In genomic region chr2:219453691-219454131, GRCh38 we compare ENCODE assay signal across 9 cellular contexts. TPM values are rescaled to one million over a fixed set of nuclear protein-coding genes. Genes with fewer than 3 reads are reported as not detected.
DNase-seq lines count a peak whose midpoint lies in the region; FAIRE-seq and TF ChIP-seq lines count a peak whose summit lies in the region.
"Had no signal": no experiment of that assay in that cellular context is flagged by ENCODE, and none has a peak within 500 bp of the region (broad histone marks: within the 10 kb centered on the region; RNA-seq: fewer than 3 reads in every experiment).

No MANE protein-coding gene starts in this region.

- H3K27ac ChIP-seq in astrocyte (ENCODE audit: low read depth, low read length) (peak overlapping the region; percentile 83), keratinocyte (ENCODE audit: control insufficient read depth, insufficient read depth, low read length) (peak overlapping the region; percentile 85), transverse colon (peak overlapping the region; percentile 83 to 96 (median 85))

- WGBS in transverse colon (ENCODE audit: low coverage in 1 of 2), 2 donors, result 47% methylated on average over 4 of the region's 4 CpGs; no CpG with 5 or more reads in 1 of the 2 donors

- H2AFZ ChIP-seq in astrocyte (ENCODE audit: low read depth, low read length) (no peak overlapping the region), keratinocyte (ENCODE audit: control insufficient read depth, low read length) (no peak overlapping the region)

- TF ChIP-seq EP300 in transverse colon (IDR thresholded peaks at IDR 0.05; ENCODE audit: low read depth), result peak; percentile 46

- DNase-seq in HS-5 (ENCODE audit: low read depth) (peak; percentile 64), astrocyte (ENCODE audit: low read depth) (peak; percentile 93), keratinocyte (ENCODE audit: low read depth, low spot score) (peak; percentile 56), transverse colon (peak; percentile 75), ecto neural progenitor cell (ENCODE audit: low spot score) (no peak), activated gamma-delta T cell (lab: John Stamatoyannopoulos, UW) (no peak), NCI-H1417 treated with DMSO at 0.1 percent for 48 hours (lab: John Stamatoyannopoulos, UW) (no peak)
- DNase-seq: kidney glomerular epithelial cell, NCI-H1436 had no signal

- H3K27me3 Mint-ChIP-seq in astrocyte (ENCODE audit: low read depth, unreplicated experiment), result no peaks in the 10 kb centered on the region

- no peak overlapping the region for H3K4me3 Mint-ChIP-seq in astrocyte (ENCODE audit: unreplicated experiment)

- H3K4me1 Mint-ChIP-seq in astrocyte (ENCODE audit: low read depth, unreplicated experiment), result peaks cover 39% of the 10 kb centered on the region

- H4K20me1 ChIP-seq in astrocyte (ENCODE audit: insufficient read depth, low read length) (no peaks in the 10 kb centered on the region), keratinocyte (ENCODE audit: control insufficient read depth, extremely low read depth, insufficient read depth, low read length) (no peaks in the 10 kb centered on the region)

- peak overlapping the region; percentile 95 for H3K27ac Mint-ChIP-seq in astrocyte (ENCODE audit: unreplicated experiment)

- peaks cover 36% of the 10 kb centered on the region for H3K36me3 Mint-ChIP-seq in astrocyte (ENCODE audit: low read depth, unreplicated experiment)

- dilution Hi-C loops in keratinocyte (cut with MboI; ENCODE audit: extremely low pct_ligation_motif_present, low sequenced_read_pairs), result no loop called here

- in situ Hi-C loops in transverse colon (cut with MboI; ENCODE audit: low pct_ligation_motif_present in 1 of 4, low pct_unique_long_range_greater_than_20kb in 1 of 4, low sequenced_read_pairs in 3 of 4), result no loop called here

- H3K4me1 ChIP-seq in astrocyte (ENCODE audit: insufficient read depth, low read length), result peaks cover 42% of the 10 kb centered on the region
- peaks cover 41% of the 10 kb centered on the region for H3K4me1 ChIP-seq in keratinocyte (ENCODE audit: control insufficient read depth, extremely low read depth, insufficient read depth, low read length)
- peaks cover 0 to 14% (median 4%) of the 10 kb centered on the region in 4 donors for H3K4me1 ChIP-seq in transverse colon

- H3K4me2 ChIP-seq in astrocyte (ENCODE audit: low read length) (peak overlapping the region; percentile 54), keratinocyte (ENCODE audit: control insufficient read depth, extremely low read depth, insufficient read depth, low read depth, low read length) (peak overlapping the region; percentile 79)

- H3K9me3 ChIP-seq in astrocyte (ENCODE audit: insufficient read depth, low read depth, low read length) (no peaks in the 10 kb centered on the region), keratinocyte (ENCODE audit: control insufficient read depth, low read depth, low read length) (no peaks in the 10 kb centered on the region), transverse colon (no peaks in the 10 kb centered on the region)

- no peak for TF ChIP-seq POLR2A in transverse colon (IDR thresholded peaks at IDR 0.05)

- H3K36me3 ChIP-seq in astrocyte (ENCODE audit: insufficient read depth, low read length) (peaks cover 6% of the 10 kb centered on the region), keratinocyte (ENCODE audit: control insufficient read depth in 2 of 2, extremely low read depth in 1 of 2, insufficient read depth in 2 of 2, low read length in 2 of 2) (peaks cover 5 to 13% of the 10 kb centered on the region in 2 experiments), transverse colon (no peaks in the 10 kb centered on the region)

- no peaks in the 10 kb centered on the region for H3K27me3 ChIP-seq in astrocyte (ENCODE audit: insufficient read depth, low read length)
- H3K27me3 ChIP-seq in keratinocyte (ENCODE audit: control insufficient read depth, extremely low read depth, insufficient read depth, low read length), result no peaks in the 10 kb centered on the region
- H3K27me3 ChIP-seq in transverse colon, result peaks cover 25% of the 10 kb centered on the region

- intact Hi-C loops in transverse colon (cut with DNase I; ENCODE audit: low total_unique reads), result loop anchor here (5.0 kb wide), 1 partner anchor 46 kb away; no protein-coding TSS in a partner anchor

- H3K79me2 ChIP-seq in astrocyte (ENCODE audit: insufficient read depth, low read length) (peaks cover 19% of the 10 kb centered on the region), keratinocyte (ENCODE audit: control insufficient read depth, insufficient read depth, low read length) (no peaks in the 10 kb centered on the region)

- H3K4me3 ChIP-seq in astrocyte (ENCODE audit: insufficient read depth, low read depth, low read length) (peak overlapping the region; percentile 2), keratinocyte (ENCODE audit: control insufficient read depth in 2 of 3, extremely low read depth in 1 of 3, insufficient read depth in 2 of 3, low read depth in 1 of 3, low read length in 3 of 3) (peak overlapping the region in 2 of 3 experiments; percentile 32 to 53), transverse colon (no peak overlapping the region)

- TF ChIP-seq CTCF in astrocyte (IDR thresholded peaks at IDR 0.05; ENCODE audit: insufficient read depth, low read depth, low read length), result no peak
- no peak for TF ChIP-seq CTCF in keratinocyte (optimal IDR thresholded peaks at IDR 0.05 in 1 of 3, IDR thresholded peaks at IDR 0.05 in 1 of 3, conservative IDR thresholded peaks at IDR 0.05 in 1 of 3; ENCODE audit: extremely low read depth in 1 of 3, insufficient read depth in 2 of 3, low read length in 3 of 3)
- no peak for TF ChIP-seq CTCF in transverse colon (IDR thresholded peaks at IDR 0.05)

- no peaks in the 10 kb centered on the region for H3K9me1 ChIP-seq in keratinocyte (ENCODE audit: control insufficient read depth, extremely low read depth, insufficient read depth, low read length)

- FAIRE-seq in astrocyte (lab: Jason Lieb, UNC) (no peak), keratinocyte (lab: Jason Lieb, UNC) (peak; percentile 51)

- H3K9ac ChIP-seq in astrocyte (ENCODE audit: low read length) (peak overlapping the region; percentile 64), keratinocyte (ENCODE audit: control insufficient read depth, extremely low read depth, insufficient read depth, low read length) (peak overlapping the region; percentile 65)

- H3K9me3 Mint-ChIP-seq in astrocyte (ENCODE audit: unreplicated experiment), result no peaks in the 10 kb centered on the region

RNA-seq across cellular contexts. Expression of gene SPEG, which starts 19.1 kb away (rescaled TPM):
- 71.2 and 76.1 TPM in 2 replicates for total RNA-seq in astrocyte
- 18.8 to 36.1 TPM (median 19.0 TPM) in 3 replicates for polyA plus RNA-seq in keratinocyte
- polyA plus RNA-seq in keratinocyte (2011; ENCODE audit: low read depth), result 2.0 TPM
- 4.6 and 13.7 TPM in 2 replicates for polyA plus RNA-seq in keratinocyte (2011; cell fraction: cytosol; rRNA removed)
- 94.3 and 140 TPM in 2 replicates for polyA plus RNA-seq in keratinocyte (2011; cell fraction: nucleus; rRNA removed)
- polyA plus RNA-seq in keratinocyte (2012; ENCODE audit: low replicate concordance), result 8.8 and 25.2 TPM in 2 replicates
- polyA minus RNA-seq in keratinocyte, result 11.7 to 26.6 TPM (median 19.3 TPM) in 3 replicates
- polyA minus RNA-seq in keratinocyte (2011; cell fraction: cytosol; rRNA and poly(A)+ RNA removed), result 8.2 TPM
- 32.8 and 39.4 TPM in 2 replicates for polyA minus RNA-seq in keratinocyte (2011; cell fraction: nucleus; rRNA and poly(A)+ RNA removed)
- 10 to 100 TPM; 26.5 to 95.8 (median 48.5) TPM for total RNA-seq in transverse colon

RNA-seq across cellular contexts. Expression of gene DES, which starts 35.5 kb away (rescaled TPM):
- total RNA-seq in astrocyte (5.2 and 5.4 TPM in 2 replicates), transverse colon (over 10,000 TPM in 1 of 4 donors, 1,000 to 10,000 TPM in 2, 100 to 1,000 TPM in 1; 1,000 to 12,373 (median 1,519) TPM)
- polyA plus RNA-seq in keratinocyte, result not detected in 3 replicates
- not detected for polyA plus RNA-seq in keratinocyte (2011; ENCODE audit: low read depth)
- polyA plus RNA-seq in keratinocyte (2011; cell fraction: cytosol; rRNA removed), result not detected in 2 replicates
- 0.16 TPM in 1 of 2 replicates, not detected in the other for polyA plus RNA-seq in keratinocyte (2011; cell fraction: nucleus; rRNA removed)
- polyA plus RNA-seq in keratinocyte (2012; ENCODE audit: low replicate concordance), result 0.68 TPM in 1 of 2 replicates, not detected in the other
- not detected in 3 replicates for polyA minus RNA-seq in keratinocyte
- polyA minus RNA-seq in keratinocyte (2011; cell fraction: cytosol; rRNA and poly(A)+ RNA removed), result not detected
- polyA minus RNA-seq in keratinocyte (2011; cell fraction: nucleus; rRNA and poly(A)+ RNA removed), result not detected in 2 replicates

RNA-seq across cellular contexts. Expression of gene GMPPA, which starts 45.0 kb away (rescaled TPM):
- total RNA-seq in astrocyte (49.5 and 55.3 TPM in 2 replicates), transverse colon (10 to 100 TPM; 25.1 to 41.1 (median 36.4) TPM)
- 50.6 to 63.4 TPM (median 57.6 TPM) in 3 replicates for polyA plus RNA-seq in keratinocyte
- polyA plus RNA-seq in keratinocyte (2011; ENCODE audit: low read depth), result 4.1 TPM
- 50.5 and 53.2 TPM in 2 replicates for polyA plus RNA-seq in keratinocyte (2011; cell fraction: cytosol; rRNA removed)
- 64.4 and 79.0 TPM in 2 replicates for polyA plus RNA-seq in keratinocyte (2011; cell fraction: nucleus; rRNA removed)
- 25.4 and 39.5 TPM in 2 replicates for polyA plus RNA-seq in keratinocyte (2012; ENCODE audit: low replicate concordance)
- 66.2 to 112 TPM (median 83.0 TPM) in 3 replicates for polyA minus RNA-seq in keratinocyte
- 50.5 TPM for polyA minus RNA-seq in keratinocyte (2011; cell fraction: cytosol; rRNA and poly(A)+ RNA removed)
- 23.8 and 26.3 TPM in 2 replicates for polyA minus RNA-seq in keratinocyte (2011; cell fraction: nucleus; rRNA and poly(A)+ RNA removed)

Comparison
In these comparisons a context has a peak if more than half of its experiments do, and no peak if none do; other contexts are left out.
1. DNase-seq: peak in HS-5 (single experiment), astrocyte (single experiment), keratinocyte (single experiment) and transverse colon (single experiment); none in ecto neural progenitor cell (single experiment), activated gamma-delta T cell (single experiment) and NCI-H1417 treated with DMSO at 0.1 percent for 48 hours (single experiment).
2. H3K4me3 ChIP-seq: peak in astrocyte (single experiment) and keratinocyte (2 of 3); none in transverse colon (0 of 4).
3. RNA of gene DES, which starts 35.5 kb away (total RNA-seq): 1,000 to 12,373 TPM in transverse colon; 5.2 to 5.4 TPM in astrocyte; every median in the first group is over 100 times any median in the second.
4. Peak in every context shown above with its lines, with median percentiles within 50 percentile points of each other: H3K27ac ChIP-seq.